ENCODE assay signal across 19 cellular contexts in genomic region chr11:72920001-72920400, GRCh38.
"Had no signal": no experiment of that assay in that cellular context is flagged by ENCODE, and none has a peak within 500 bp of the region (broad histone marks: within the 10 kb centered on the region; RNA-seq: fewer than 3 reads in every experiment).

No MANE protein-coding gene starts in this region.

- H3K9me3 ChIP-seq: psoas muscle, sigmoid colon, suprapubic skin had no signal

- H3K27me3 ChIP-seq: cardiac muscle cell, hepatocyte, sigmoid colon, suprapubic skin, tibial nerve had no signal

- H3K27ac ChIP-seq: cardiac muscle cell, hepatocyte, parathyroid adenoma, psoas muscle, sigmoid colon, skin epidermis, suprapubic skin had no signal

- ATAC-seq: left colon; naive thymus-derived CD4-positive, alpha-beta T cell; psoas muscle had no signal

- H3K4me3 ChIP-seq: cardiac muscle cell, hepatocyte, psoas muscle, sigmoid colon, skin epidermis, suprapubic skin, tibial nerve had no signal

- H3K27me3 Mint-ChIP-seq: naive thymus-derived CD4-positive, alpha-beta T cell had no signal

- H3K36me3 ChIP-seq: cardiac muscle cell, suprapubic skin had no signal

- H3K27ac Mint-ChIP-seq: naive thymus-derived CD4-positive, alpha-beta T cell; nephron progenitor cell had no signal

- H3K9ac ChIP-seq: parathyroid adenoma had no signal

- H3K4me3 Mint-ChIP-seq: naive thymus-derived CD4-positive, alpha-beta T cell; nephron progenitor cell had no signal

- DNase-seq: erythroblast; foreskin melanocyte; head of caudate nucleus; kidney; left colon; mesendoderm; naive thymus-derived CD4-positive, alpha-beta T cell; nephron progenitor cell; psoas muscle; retina; sigmoid colon; stimulated activated CD4-positive, alpha-beta T cell treated with anti-CD3 and anti-CD28 coated beads, Interleukin-12 subunit alpha, Interleukin-12 subunit beta, amount 100 ng/mL, for 4 hours; stimulated activated naive CD4-positive, alpha-beta T cell treated with Interleukin-2 at 50 U/mL for 16 hours had no signal

- H3K4me1 ChIP-seq: psoas muscle had no signal
